ENCODE assay signal across 14 cellular contexts in the genomic region with DNA sequence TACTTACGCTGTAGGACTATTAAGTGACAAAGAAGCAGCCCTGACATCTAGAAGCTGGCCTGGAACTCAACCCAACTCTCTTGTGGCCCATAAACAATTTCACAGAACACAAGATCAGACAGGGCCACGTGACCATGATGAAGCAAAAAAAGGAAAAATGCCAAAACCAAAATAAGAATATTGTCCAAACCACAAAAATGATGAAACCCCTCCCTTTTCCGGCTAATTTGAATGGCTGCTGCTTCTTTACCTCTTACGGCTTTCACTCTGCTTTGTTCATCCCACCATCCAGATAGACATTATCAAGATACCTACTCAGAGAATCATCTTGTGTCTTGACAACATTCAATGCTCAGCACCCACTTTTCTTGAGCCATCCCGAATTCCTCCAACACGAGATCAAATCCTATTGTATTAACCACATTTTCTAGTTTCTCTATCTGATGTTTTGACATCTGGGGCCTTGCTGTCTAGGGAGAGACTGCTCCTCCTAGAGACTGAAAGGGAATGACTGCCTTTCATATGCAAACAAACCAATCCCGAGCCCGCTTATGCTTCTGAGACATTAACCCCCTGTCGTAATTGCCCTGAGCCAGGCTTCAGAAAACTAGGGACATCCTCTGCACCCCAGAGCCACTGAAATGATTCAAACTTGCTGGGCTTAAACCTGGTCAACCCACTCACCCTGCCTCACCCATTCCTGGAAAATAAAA.
DNase-seq lines count a peak whose midpoint lies in the region; ATAC-seq and TF ChIP-seq lines count a peak whose summit lies in the region.
"Had no signal": no experiment of that assay in that cellular context is flagged by ENCODE, and none has a peak within 500 bp of the region (broad histone marks: within the 10 kb centered on the region; RNA-seq: fewer than 3 reads in every experiment).

No MANE protein-coding gene starts in this region.

- peaks cover 2% of the 10 kb centered on the region for H3K27me3 Mint-ChIP-seq in activated CD8-positive, alpha-beta T cell treated with anti-CD3 and anti-CD28 coated beads for 36 hours
- H3K27me3 Mint-ChIP-seq in activated naive CD8-positive, alpha-beta T cell treated with anti-CD3 and anti-CD28 coated beads for 36 hours, result no peaks in the 10 kb centered on the region

- peaks cover 29% of the 10 kb centered on the region for H3K4me1 ChIP-seq in HUES48 (ENCODE audit: control insufficient read depth, insufficient read depth, low read length)
- no peaks in the 10 kb centered on the region for H3K4me1 ChIP-seq in left lung
- H3K4me1 ChIP-seq: BLaER1 had no signal

- H3K4me3 Mint-ChIP-seq in activated CD8-positive, alpha-beta T cell treated with anti-CD3 and anti-CD28 coated beads for 36 hours, result no peak overlapping the region
- H3K4me3 Mint-ChIP-seq in activated naive CD8-positive, alpha-beta T cell treated with anti-CD3 and anti-CD28 coated beads for 36 hours, result no peak overlapping the region
- H3K4me3 Mint-ChIP-seq: activated naive CD8-positive, alpha-beta T cell had no signal

- peaks cover 8% of the 10 kb centered on the region for H3K4me1 Mint-ChIP-seq in activated CD8-positive, alpha-beta T cell treated with anti-CD3 and anti-CD28 coated beads for 36 hours (ENCODE audit: low read depth)
- peaks cover 5% of the 10 kb centered on the region for H3K4me1 Mint-ChIP-seq in activated naive CD8-positive, alpha-beta T cell treated with anti-CD3 and anti-CD28 coated beads for 36 hours

- intact Hi-C loops in left lung (cut with DNase I), result no loop called here
- intact Hi-C loops in activated CD8-positive, alpha-beta T cell treated with anti-CD3 and anti-CD28 coated beads for 36 hours (cut with micrococcal nuclease), result no loop called here

- no peaks in the 10 kb centered on the region for H3K36me3 Mint-ChIP-seq in activated CD8-positive, alpha-beta T cell treated with anti-CD3 and anti-CD28 coated beads for 36 hours (ENCODE audit: low read depth)
- no peaks in the 10 kb centered on the region for H3K36me3 Mint-ChIP-seq in activated naive CD8-positive, alpha-beta T cell treated with anti-CD3 and anti-CD28 coated beads for 36 hours
- H3K36me3 Mint-ChIP-seq: activated naive CD8-positive, alpha-beta T cell had no signal

- peaks cover 5% of the 10 kb centered on the region for H3K9me3 Mint-ChIP-seq in activated CD8-positive, alpha-beta T cell treated with anti-CD3 and anti-CD28 coated beads for 36 hours
- H3K9me3 Mint-ChIP-seq in activated naive CD8-positive, alpha-beta T cell treated with anti-CD3 and anti-CD28 coated beads for 36 hours, result peaks cover 4% of the 10 kb centered on the region

- H3K4me3 ChIP-seq in AG04449 (ENCODE audit: low read depth, low read length) (no peak overlapping the region), HUES48 (ENCODE audit: low read depth, low read length) (no peak overlapping the region), left lung (no peak overlapping the region)
- H3K4me3 ChIP-seq: BLaER1, ovary, thoracic aorta had no signal

- H3K9me3 ChIP-seq in HUES48 (ENCODE audit: control insufficient read depth, insufficient read depth, low read length), result no peaks in the 10 kb centered on the region
- peaks cover 0 to 22% of the 10 kb centered on the region in 2 donors for H3K9me3 ChIP-seq in left lung
- H3K9me3 ChIP-seq: BLaER1, ovary, thoracic aorta had no signal

- CTCF ChIA-PET in AG04449 (lab: Yijun Ruan, JAX), result interaction anchor here (0.7 kb wide), 1 partner anchor 34 kb away, joined by 3 read pairs; no protein-coding TSS in a partner anchor
- CTCF ChIA-PET in activated CD8-positive, alpha-beta T cell treated with anti-CD3 and anti-CD28 coated beads for 36 hours (lab: Charles Lee), result no interaction called here

- no peaks in the 10 kb centered on the region for H3K27me3 ChIP-seq in HUES48 (ENCODE audit: control insufficient read depth, insufficient read depth, low read length)
- H3K27me3 ChIP-seq in left lung, result no peaks in the 10 kb centered on the region
- H3K27me3 ChIP-seq: BLaER1, ovary had no signal

- no peaks in the 10 kb centered on the region for H3K36me3 ChIP-seq in HUES48 (ENCODE audit: control insufficient read depth, insufficient read depth, low read length)
- no peaks in the 10 kb centered on the region for H3K36me3 ChIP-seq in left lung
- H3K36me3 ChIP-seq: BLaER1, ovary, thoracic aorta had no signal

- peak overlapping the region; percentile 36; the same call in 1 of the 2 replicates for H3K9ac ChIP-seq in HUES48 (ENCODE audit: low read depth, low read length)
- H3K9ac ChIP-seq: BLaER1 had no signal

- DNase-seq in AG04449 (ENCODE audit: low read depth, low spot score) (peak; percentile 12), amniotic epithelial cell (ENCODE audit: low read depth) (peak; percentile 62), left lung (no peak)
- DNase-seq in stimulated activated CD8-positive, alpha-beta memory T cell treated with anti-CD3 and anti-CD28 coated beads, Interleukin-4, amount 100 ng/mL, for 48 hours, result no peak
- no peak for DNase-seq in activated CD8-positive, alpha-beta T cell treated with anti-CD3 and anti-CD28 coated beads for 36 hours
- DNase-seq in activated T-cell treated with anti-CD3 and anti-CD28 coated beads, Interleukin-2, amount 50 U/mL, for 48 hours, result no peak
- DNase-seq in activated naive CD8-positive, alpha-beta T cell treated with anti-CD3 and anti-CD28 coated beads for 36 hours, result no peak
- DNase-seq: activated CD4-positive, alpha-beta T cell treated with anti-CD3 and anti-CD28 coated beads, Interleukin-2, amount 50 U/mL, for 1 hour; NCI-H345; ovary had no signal

- ATAC-seq in left lung, result peak; percentile 24
- ATAC-seq in activated CD8-positive, alpha-beta T cell treated with anti-CD3 and anti-CD28 coated beads for 36 hours, result no peak

- peak; percentile 12 for TF ChIP-seq CTCF in AG04449 (IDR thresholded peaks at IDR 0.05; ENCODE audit: insufficient read depth, low read length, missing control alignments)
- no peak for TF ChIP-seq CTCF in left lung (IDR thresholded peaks at IDR 0.05)
- TF ChIP-seq CTCF in activated CD8-positive, alpha-beta T cell treated with anti-CD3 and anti-CD28 coated beads for 36 hours (IDR thresholded peaks at IDR 0.05), result no peak

- POLR2A ChIA-PET in AG04449 (lab: Yijun Ruan, JAX), result no interaction called here
- POLR2A ChIA-PET in activated CD8-positive, alpha-beta T cell treated with anti-CD3 and anti-CD28 coated beads for 36 hours (lab: Charles Lee), result no interaction called here

- H3K27ac ChIP-seq in HUES48 (ENCODE audit: low read depth, low read length), result peak overlapping the region; percentile 95
- peak overlapping the region in 1 of 2 donors; percentile 31 for H3K27ac ChIP-seq in left lung
- H3K27ac ChIP-seq: BLaER1, ovary, thoracic aorta had no signal

- no peak overlapping the region for H3K27ac Mint-ChIP-seq in activated CD8-positive, alpha-beta T cell treated with anti-CD3 and anti-CD28 coated beads for 36 hours
- H3K27ac Mint-ChIP-seq in activated naive CD8-positive, alpha-beta T cell treated with anti-CD3 and anti-CD28 coated beads for 36 hours, result no peak overlapping the region
- H3K27ac Mint-ChIP-seq: activated naive CD8-positive, alpha-beta T cell had no signal

Comparison
In these comparisons a context has a peak if more than half of its experiments do, and no peak if none do; other contexts are left out.
1. DNase-seq: peak in AG04449 (single experiment) and amniotic epithelial cell (single experiment); none in left lung (0 of 2), stimulated activated CD8-positive, alpha-beta memory T cell treated with anti-CD3 and anti-CD28 coated beads, Interleukin-4, amount 100 ng/mL, for 48 hours (single experiment), activated CD8-positive, alpha-beta T cell treated with anti-CD3 and anti-CD28 coated beads for 36 hours (single experiment), activated T-cell treated with anti-CD3 and anti-CD28 coated beads, Interleukin-2, amount 50 U/mL, for 48 hours (0 of 2) and activated naive CD8-positive, alpha-beta T cell treated with anti-CD3 and anti-CD28 coated beads for 36 hours (single experiment).